ENCODE assay signal across 8 cellular contexts in the genomic region with DNA sequence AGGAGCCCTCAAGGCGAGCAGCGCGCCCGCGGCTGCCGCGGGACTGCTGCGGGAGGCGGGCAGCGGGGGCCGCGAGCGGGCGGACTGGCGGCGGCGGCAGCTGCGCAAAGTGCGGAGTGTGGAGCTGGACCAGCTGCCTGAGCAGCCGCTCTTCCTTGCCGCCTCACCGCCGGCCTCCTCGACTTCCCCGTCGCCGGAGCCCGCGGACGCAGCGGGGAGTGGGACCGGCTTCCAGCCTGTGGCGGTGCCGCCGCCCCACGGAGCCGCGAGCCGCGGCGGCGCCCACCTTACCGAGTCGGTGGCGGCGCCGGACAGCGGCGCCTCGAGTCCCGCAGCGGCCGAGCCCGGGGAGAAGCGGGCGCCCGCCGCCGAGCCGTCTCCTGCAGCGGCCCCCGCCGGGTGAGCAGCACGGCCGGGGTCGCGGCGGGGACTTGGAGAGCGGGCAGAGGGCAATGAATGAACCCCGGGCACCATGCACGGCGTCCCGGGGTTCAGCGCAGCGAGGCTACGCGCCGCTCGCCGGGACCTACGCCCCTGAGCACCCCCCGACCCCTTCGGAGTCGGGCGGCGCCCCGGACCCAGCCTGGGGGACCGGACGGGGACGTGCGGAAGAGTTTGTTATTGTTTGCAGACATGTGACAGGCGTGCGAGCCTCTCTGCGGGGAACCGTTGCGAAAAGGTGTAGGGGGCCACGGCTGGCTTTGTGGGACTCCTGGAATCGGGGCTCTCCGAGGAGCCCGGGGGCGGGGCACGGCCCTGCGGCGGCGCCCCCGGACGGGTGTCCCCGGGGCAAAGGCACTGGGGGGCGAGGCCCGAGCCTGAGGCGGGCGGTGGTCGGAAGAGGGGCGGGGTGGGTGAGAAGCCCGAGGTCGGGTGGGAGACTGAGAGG. TPM values are rescaled to one million over a fixed set of nuclear protein-coding genes. Genes with fewer than 3 reads are reported as not detected.
DNase-seq lines count a peak whose midpoint lies in the region; ATAC-seq, FAIRE-seq and TF ChIP-seq lines count a peak whose summit lies in the region.

No MANE protein-coding gene starts in this region.

- H3K36me3 ChIP-seq in BE2C (peaks cover 7% of the 10 kb centered on the region), GM12878 (ENCODE audit: control insufficient read depth in 2 of 2, insufficient read depth in 2 of 2, low read length in 1 of 2) (no peaks in the 10 kb centered on the region), iPS-20b (ENCODE audit: insufficient read depth, low read depth, low read length) (no peaks in the 10 kb centered on the region), spleen (no peaks in the 10 kb centered on the region)

- RAD21 ChIA-PET in GM12878 (lab: Charles Lee; ENCODE audit: unreplicated experiment) = interaction anchor here (1.0 to 1.9 kb wide), 3 partner anchors 22 to 498 kb away, joined by 4 to 5 read pairs (median 4); no protein-coding TSS in a partner anchor

- WGBS in GM12878 (ENCODE audit: insufficient coverage, insufficient replicate concordance, low lambda C conversion rate, missing lambda C conversion rate) = 1% methylated on average over 43 of the region's 116 CpGs
- 0 to 1% (median 0%) methylated on average over 30 to 116 of the region's 116 CpGs for WGBS in spleen, 5 donors

- no peak for DNase-seq in BE2C
- DNase-seq in SW480 (ENCODE audit: low spot score) = peak; percentile 44
- no peak for DNase-seq in GM12878 (ENCODE audit: low read depth, low spot score)
- peak; percentile 93 for DNase-seq in spleen
- DNase-seq in inferior parietal cortex (ENCODE audit: extremely low spot score) = no peak

- intact Hi-C loops in GM12878 (cut with micrococcal nuclease; ENCODE audit: unreplicated experiment) = loop anchor here (1.0 to 5.0 kb wide), 7 partner anchors 123 to 544 kb away; no protein-coding TSS in a partner anchor
- intact Hi-C loops in spleen (cut with DNase I; ENCODE audit: low total_unique reads) = loop anchor here (10.0 kb wide), 1 partner anchor 121 kb away; no protein-coding TSS in a partner anchor

- POLR2A ChIA-PET in GM12878 (lab: Charles Lee) = interaction anchor here (1.6 kb wide), 1 partner anchor 17 kb away, joined by 5 read pairs; no protein-coding TSS in a partner anchor

- H3K9me3 ChIP-seq in BE2C (no peaks in the 10 kb centered on the region), GM12878 (replicated peaks; ENCODE audit: control insufficient read depth, insufficient read depth, low read length) (no peaks in the 10 kb centered on the region), iPS-20b (ENCODE audit: insufficient read depth, low read depth, low read length) (no peaks in the 10 kb centered on the region), spleen (no peaks in the 10 kb centered on the region)

- H3K9ac ChIP-seq in GM12878 (ENCODE audit: control insufficient read depth, insufficient read depth, low read length) (peak overlapping the region; percentile 77), iPS-20b (ENCODE audit: low read depth, low read length) (peak overlapping the region; percentile 20; the same call in 1 of the 2 replicates)

- SMC1A ChIA-PET in GM12878 (lab: Charles Lee; ENCODE audit: uncharacterized antibody, unreplicated experiment) = interaction anchor here (3.4 kb wide), 1 partner anchor 146 kb away, joined by 16 read pairs; no protein-coding TSS in a partner anchor

- TF ChIP-seq CTCF in BE2C (IDR thresholded peaks at IDR 0.05; ENCODE audit: low read depth, low read length) (no peak), GM12878 (IDR thresholded peaks at IDR 0.05 in 2 of 3, conservative IDR thresholded peaks at IDR 0.05 in 1 of 3; ENCODE audit: control insufficient read depth in 2 of 3, extremely low read depth in 1 of 3, insufficient read depth in 1 of 3, low read depth in 3 of 3, low read length in 3 of 3) (no peak), spleen (IDR thresholded peaks at IDR 0.05 in 8 of 11, conservative IDR thresholded peaks at IDR 0.05 in 3 of 11) (no peak)

- H3K27ac ChIP-seq in GM12878 (ENCODE audit: control insufficient read depth, insufficient read depth) (peak overlapping the region; percentile 78), iPS-20b (ENCODE audit: low read length) (no peak overlapping the region), spleen (peak overlapping the region; percentile 96 to 100 (median 99))

- H2AFZ ChIP-seq in GM12878 (ENCODE audit: control insufficient read depth, low read depth, low read length) = peak overlapping the region; percentile 89

- peaks cover 25% of the 10 kb centered on the region for H3K4me1 ChIP-seq in BE2C
- H3K4me1 ChIP-seq in GM12878 (ENCODE audit: control insufficient read depth, insufficient read depth, low read length) = peaks cover 23% of the 10 kb centered on the region
- peaks cover 14% of the 10 kb centered on the region for H3K4me1 ChIP-seq in iPS-20b (ENCODE audit: insufficient read depth, low read length)
- H3K4me1 ChIP-seq in spleen = peaks cover 28 to 75% (median 52%) of the 10 kb centered on the region in 6 donors

- H4K20me1 ChIP-seq in GM12878 (ENCODE audit: control insufficient read depth, insufficient read depth) = no peaks in the 10 kb centered on the region

- no TSS peak for BruUV-seq in GM12878 (replicated peaks; lab: Mats Ljungman, UMichigan)

- FAIRE-seq in GM12878 (lab: Jason Lieb, UNC) = no peak

- peak; percentile 42; the same call in 1 of the 2 replicates for TF ChIP-seq POLR2A in GM12878 (IDR thresholded peaks at IDR 0.05; ENCODE audit: low read depth, low read length)
- TF ChIP-seq POLR2A in spleen (IDR thresholded peaks at IDR 0.05) = no peak

- no peak for TF ChIP-seq EP300 in GM12878 (IDR thresholded peaks at IDR 0.05; ENCODE audit: borderline replicate concordance in 1 of 2, control insufficient read depth in 1 of 2, low read depth in 2 of 2, low read length in 2 of 2)

- H3K4me3 ChIP-seq in BE2C (ENCODE audit: low read depth, low read length) (peak overlapping the region; percentile 93), GM12878 (peak overlapping the region; percentile 97), iPS-20b (ENCODE audit: low read length) (peak overlapping the region; percentile 80), spleen (peak overlapping the region; percentile 79 to 93 (median 88))

- in situ Hi-C loops in GM12878 (cut with MboI) = no loop called here

- no peaks in the 10 kb centered on the region for H3K27me3 ChIP-seq in BE2C
- H3K27me3 ChIP-seq in GM12878 (replicated peaks in 1 of 2; ENCODE audit: control insufficient read depth in 2 of 2, insufficient read depth in 2 of 2, low read length in 1 of 2) = no peaks in the 10 kb centered on the region
- peaks cover 37% of the 10 kb centered on the region for H3K27me3 ChIP-seq in iPS-20b (ENCODE audit: insufficient read depth, low read length)
- H3K27me3 ChIP-seq in spleen (replicated peaks in 1 of 7) = no peaks in the 10 kb centered on the region

- TF ChIP-seq RAD21 in GM12878 (IDR thresholded peaks at IDR 0.05; ENCODE audit: insufficient read depth, low read depth, low read length) = no peak

- peaks cover 46% of the 10 kb centered on the region for H3K79me2 ChIP-seq in GM12878 (ENCODE audit: control insufficient read depth, insufficient read depth, low read length)

- CTCF ChIA-PET in GM12878 (lab: Yijun Ruan, JAX) = no interaction called here

- peak overlapping the region; percentile 89 for H3K4me2 ChIP-seq in GM12878 (ENCODE audit: control insufficient read depth, insufficient read depth)

- peak; percentile 30 for ATAC-seq in GM19328 (IDR thresholded peaks at IDR 0.05; ENCODE audit: unreplicated experiment)
- ATAC-seq in HG03354 (IDR thresholded peaks at IDR 0.05; ENCODE audit: poor library complexity, severe bottlenecking, unreplicated experiment) = peak; percentile 39
- ATAC-seq in GM12878 = peak; percentile 15

TF ChIP-seq in GM12878, 131 proteins besides CTCF, POLR2A, EP300 and RAD21 (continues in another document):
- TF ChIP-seq BHLHE40 (IDR thresholded peaks at IDR 0.05; ENCODE audit: borderline replicate concordance in 1 of 2, low read depth in 2 of 2, low read length in 1 of 2) (peak in 1 of 2 experiments; percentile 2; a peak in 1 of 4 replicates), ZNF217 (IDR thresholded peaks at IDR 0.05) (peak; percentile 74; the same call in 1 of the 2 replicates), IKZF1 (conservative IDR thresholded peaks at IDR 0.05) (peak; percentile 67)
- TF ChIP-seq, protein P1, sequence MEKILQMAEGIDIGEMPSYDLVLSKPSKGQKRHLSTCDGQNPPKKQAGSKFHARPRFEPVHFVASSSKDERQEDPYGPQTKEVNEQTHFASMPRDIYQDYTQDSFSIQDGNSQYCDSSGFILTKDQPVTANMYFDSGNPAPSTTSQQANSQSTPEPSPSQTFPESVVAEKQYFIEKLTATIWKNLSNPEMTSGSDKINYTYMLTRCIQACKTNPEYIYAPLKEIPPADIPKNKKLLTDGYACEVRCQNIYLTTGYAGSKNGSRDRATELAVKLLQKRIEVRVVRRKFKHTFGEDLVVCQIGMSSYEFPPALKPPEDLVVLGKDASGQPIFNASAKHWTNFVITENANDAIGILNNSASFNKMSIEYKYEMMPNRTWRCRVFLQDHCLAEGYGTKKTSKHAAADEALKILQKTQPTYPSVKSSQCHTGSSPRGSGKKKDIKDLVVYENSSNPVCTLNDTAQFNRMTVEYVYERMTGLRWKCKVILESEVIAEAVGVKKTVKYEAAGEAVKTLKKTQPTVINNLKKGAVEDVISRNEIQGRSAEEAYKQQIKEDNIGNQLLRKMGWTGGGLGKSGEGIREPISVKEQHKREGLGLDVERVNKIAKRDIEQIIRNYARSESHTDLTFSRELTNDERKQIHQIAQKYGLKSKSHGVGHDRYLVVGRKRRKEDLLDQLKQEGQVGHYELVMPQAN (conservative IDR thresholded peaks at IDR 0.05) = peak; percentile 18

RNA-seq across cellular contexts. Expression of a gene that starts 0.6 kb away (rescaled TPM):
- 35.5 TPM for polyA plus RNA-seq in BE2C (2012; ENCODE audit: insufficient read depth, insufficient read length, low read depth)
- total RNA-seq in GM12878 (2013; cell fraction: nucleolus; rRNA removed) = 33.9 and 34.8 TPM in 2 replicates
- total RNA-seq in GM12878 (2014; rRNA removed) (17.7 and 20.7 TPM in 2 replicates), GM12878 (2014; rRNA removed; fragmentation: Illumina TruSeq; extraction: Trizol) (19.0 and 19.7 TPM in 2 replicates), GM12878 (2021) (17.0 and 17.1 TPM in 2 replicates), spleen (10 to 100 TPM; 57.3 to 85.4 (median 73.6) TPM)
- 2.0 TPM for polyA plus RNA-seq in GM12878 (2011; ENCODE audit: low read depth)
- polyA plus RNA-seq in GM12878 (2011; rRNA removed) (24.6 and 30.8 TPM in 2 replicates), GM12878 (2014; fragmentation: Illumina TruSeq; extraction: Trizol) (13.0 and 15.1 TPM in 2 replicates), GM12878 (2014; fragmentation: Nextera tagmentation; extraction: Ambion mirVana) (10 to 100 TPM in 1 of 2 experiments, 1 to 10 TPM in 1; 7.5 to 12.1 TPM), GM12878 (2014; rRNA removed) (7.9 and 8.2 TPM in 2 replicates), GM12878 (2016; fragmentation: Nextera tagmentation; extraction: Ambion mirVana) (10 to 100 TPM in 1 of 2 experiments, 1 to 10 TPM in 1; 8.6 to 10.2 TPM), spleen (10 to 100 TPM; 24.7 to 35.4 (median 27.6) TPM)
- 9.9 and 11.9 TPM in 2 replicates for polyA plus RNA-seq in GM12878 (2011; cell fraction: cytosol; rRNA removed)
- 16.4 and 19.2 TPM in 2 replicates for polyA plus RNA-seq in GM12878 (2011; cell fraction: nucleus; rRNA removed)
- polyA plus RNA-seq in GM12878 (2012) = 3.7 and 4.8 TPM in 2 replicates
- polyA minus RNA-seq in GM12878 (2011; rRNA and poly(A)+ RNA removed) = 42.3 and 54.1 TPM in 2 replicates
- polyA minus RNA-seq in GM12878 (2011; cell fraction: cytosol; rRNA and poly(A)+ RNA removed) = 16.8 and 17.9 TPM in 2 replicates
- polyA minus RNA-seq in GM12878 (2011; cell fraction: nucleus; rRNA and poly(A)+ RNA removed) = 17.5 and 20.8 TPM in 2 replicates

Comparison
In these comparisons a context has a peak if more than half of its experiments do, and no peak if none do; other contexts are left out.
1. DNase-seq: peak in SW480 (single experiment) and spleen (single experiment); none in BE2C (single experiment), GM12878 (single experiment) and inferior parietal cortex (single experiment).
2. Peak in every context shown above with its lines, with median percentiles within 50 percentile points of each other: H3K4me3 ChIP-seq and ATAC-seq.